Comparison of ENCODE assay signal across 13 cellular contexts in the genomic region with DNA sequence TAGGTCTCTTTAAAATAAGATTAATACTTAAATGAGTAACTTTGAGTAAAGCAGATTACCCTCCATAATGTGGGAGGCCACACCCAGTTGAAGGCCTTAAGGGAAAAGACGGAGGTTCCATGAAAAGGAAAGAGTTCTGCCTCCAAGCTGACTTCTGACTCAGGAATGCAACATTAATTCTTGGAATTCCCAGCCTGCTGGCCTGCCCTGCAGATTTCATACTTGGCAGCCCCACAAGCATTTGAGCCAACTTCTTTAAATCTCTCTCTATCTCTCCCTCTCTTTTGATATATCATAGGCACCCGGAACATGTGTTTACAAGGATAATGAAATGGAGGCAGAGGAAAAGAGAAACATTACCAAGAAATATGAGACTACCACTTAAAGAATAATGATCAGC.
DNase-seq lines count a peak whose midpoint lies in the region; ATAC-seq and TF ChIP-seq lines count a peak whose summit lies in the region.
"Had no signal": no experiment of that assay in that cellular context is flagged by ENCODE, and none has a peak within 500 bp of the region (broad histone marks: within the 10 kb centered on the region; RNA-seq: fewer than 3 reads in every experiment).

No MANE protein-coding gene starts in this region.

- peak; percentile 60 for DNase-seq in GM23338 (ENCODE audit: low spot score)
- peak; percentile 28 for DNase-seq in SK-MEL-5 (ENCODE audit: low read depth, low spot score)
- peak; percentile 86 to 91 for DNase-seq in foreskin fibroblast
- DNase-seq in skeletal muscle cell (ENCODE audit: low read depth): peak; percentile 86
- DNase-seq in activated naive CD4-positive, alpha-beta T cell treated with anti-CD3 and anti-CD28 coated beads for 36 hours: no peak
- no peak for DNase-seq in SHP77 (lab: John Stamatoyannopoulos, UW)
- DNase-seq in right lobe of liver: no peak
- DNase-seq: effector memory CD8-positive, alpha-beta T cell; naive B cell; SHP77 treated with DMSO at 0.1 percent for 48 hours had no signal

- in situ Hi-C loops in SK-MEL-5 (cut with HindIII; ENCODE audit: low pct_unique_long_range_greater_than_20kb, low sequenced_read_pairs): no loop called here

- no peaks in the 10 kb centered on the region for H3K27me3 Mint-ChIP-seq in GM23338 (ENCODE audit: insufficient read depth, low read depth, poor library complexity)
- H3K27me3 Mint-ChIP-seq in activated naive CD4-positive, alpha-beta T cell treated with anti-CD3 and anti-CD28 coated beads for 36 hours (ENCODE audit: low read depth): no peaks in the 10 kb centered on the region
- H3K27me3 Mint-ChIP-seq: effector memory CD8-positive, alpha-beta T cell; naive B cell had no signal

- no peak overlapping the region for H3K27ac Mint-ChIP-seq in GM23338
- H3K27ac Mint-ChIP-seq in activated naive CD4-positive, alpha-beta T cell treated with anti-CD3 and anti-CD28 coated beads for 36 hours: no peak overlapping the region
- H3K27ac Mint-ChIP-seq: effector memory CD8-positive, alpha-beta T cell; naive B cell had no signal

- no peak for TF ChIP-seq CTCF in GM23338 (conservative IDR thresholded peaks at IDR 0.05; ENCODE audit: low read depth in 2 of 2)
- TF ChIP-seq CTCF in foreskin fibroblast (IDR thresholded peaks at IDR 0.05; ENCODE audit: low read depth, low read length): no peak
- no peak for TF ChIP-seq CTCF in right lobe of liver (IDR thresholded peaks at IDR 0.05)

- TF ChIP-seq POLR2A in right lobe of liver (IDR thresholded peaks at IDR 0.05): no peak

- WGBS in right lobe of liver (ENCODE audit: insufficient coverage, low coverage, low lambda C conversion rate, missing lambda C conversion rate): 45% methylated on average over 2 of the region's 2 CpGs

- no peaks in the 10 kb centered on the region for H3K4me1 ChIP-seq in GM23338 (ENCODE audit: insufficient read depth)
- H3K4me1 ChIP-seq in right lobe of liver: no peaks in the 10 kb centered on the region

- intact Hi-C loops in activated naive CD4-positive, alpha-beta T cell treated with anti-CD3 and anti-CD28 coated beads for 36 hours (cut with micrococcal nuclease): no loop called here
- intact Hi-C loops in right lobe of liver (cut with DNase I): no loop called here

- no peak overlapping the region for H3K4me2 ChIP-seq in GM23338
- H3K4me2 ChIP-seq: KMS-11 had no signal

- H3K36me3 ChIP-seq in GM23338 (ENCODE audit: insufficient read depth) (no peaks in the 10 kb centered on the region), right lobe of liver (no peaks in the 10 kb centered on the region)

- H3K79me2 ChIP-seq in GM23338 (replicated peaks; ENCODE audit: insufficient read depth): no peaks in the 10 kb centered on the region

- H3K9me3 ChIP-seq in right lobe of liver: no peaks in the 10 kb centered on the region

- no peak overlapping the region for H3K4me3 Mint-ChIP-seq in GM23338
- no peak overlapping the region for H3K4me3 Mint-ChIP-seq in activated naive CD4-positive, alpha-beta T cell treated with anti-CD3 and anti-CD28 coated beads for 36 hours
- H3K4me3 Mint-ChIP-seq: effector memory CD8-positive, alpha-beta T cell; naive B cell had no signal

- peaks cover 11% of the 10 kb centered on the region; the same call in 2 of the 3 replicates for H3K4me1 Mint-ChIP-seq in GM23338
- no peaks in the 10 kb centered on the region for H3K4me1 Mint-ChIP-seq in activated naive CD4-positive, alpha-beta T cell treated with anti-CD3 and anti-CD28 coated beads for 36 hours (ENCODE audit: low read depth)
- H3K4me1 Mint-ChIP-seq: naive B cell had no signal

- H3K9me2 ChIP-seq in GM23338 (ENCODE audit: insufficient read depth): 0 out of 2 replicates have a peak, but pooled peaks cover 5% of the 10 kb centered on the region

- no peak overlapping the region for H2AFZ ChIP-seq in GM23338

- CTCF ChIA-PET in activated naive CD4-positive, alpha-beta T cell treated with anti-CD3 and anti-CD28 coated beads for 36 hours (lab: Charles Lee): no interaction called here

- no peaks in the 10 kb centered on the region for H4K20me1 ChIP-seq in GM23338 (replicated peaks; ENCODE audit: insufficient read depth)

- no peaks in the 10 kb centered on the region; the same call in 2 of the 3 replicates for H3K36me3 Mint-ChIP-seq in GM23338 (ENCODE audit: low read depth)
- no peaks in the 10 kb centered on the region for H3K36me3 Mint-ChIP-seq in activated naive CD4-positive, alpha-beta T cell treated with anti-CD3 and anti-CD28 coated beads for 36 hours (ENCODE audit: low read depth)
- H3K36me3 Mint-ChIP-seq: naive B cell had no signal

- H3K4me3 ChIP-seq in GM23338: no peak overlapping the region
- no peak overlapping the region for H3K4me3 ChIP-seq in foreskin fibroblast (ENCODE audit: low read depth in 1 of 2, low read length in 2 of 2)
- no peak overlapping the region for H3K4me3 ChIP-seq in skeletal muscle cell (ENCODE audit: low read depth, low read length)
- H3K4me3 ChIP-seq in right lobe of liver: no peak overlapping the region
- H3K4me3 ChIP-seq: GM12878 had no signal

- no peaks in the 10 kb centered on the region for H3K9me3 Mint-ChIP-seq in GM23338
- peaks cover 3% of the 10 kb centered on the region for H3K9me3 Mint-ChIP-seq in activated naive CD4-positive, alpha-beta T cell treated with anti-CD3 and anti-CD28 coated beads for 36 hours
- H3K9me3 Mint-ChIP-seq: effector memory CD8-positive, alpha-beta T cell had no signal

- ATAC-seq in GM23338: no peak; the same call in 2 of the 3 replicates
- ATAC-seq in GM18861 (IDR thresholded peaks at IDR 0.05; ENCODE audit: unreplicated experiment): no peak
- ATAC-seq in right lobe of liver: no peak
- ATAC-seq: effector memory CD8-positive, alpha-beta T cell; GM12878 had no signal

- H3K27me3 ChIP-seq in GM23338 (ENCODE audit: insufficient read depth) (no peaks in the 10 kb centered on the region), right lobe of liver (no peaks in the 10 kb centered on the region)

- H3K27ac ChIP-seq in GM23338 (ENCODE audit: low read depth) (no peak overlapping the region), right lobe of liver (no peak overlapping the region)
- H3K27ac ChIP-seq: KMS-11 had no signal

- no peaks in the 10 kb centered on the region for H3F3A ChIP-seq in GM23338 (replicated peaks; ENCODE audit: low read depth)

TF ChIP-seq in GM23338, 12 proteins besides CTCF, POLR2A, EP300 and RAD21 (continues in another document):
- TF ChIP-seq POLR2AphosphoS5 (IDR thresholded peaks at IDR 0.05; ENCODE audit: low read depth) (no peak), EZH2 (IDR thresholded peaks at IDR 0.05; ENCODE audit: low read depth, unreplicated experiment) (no peak), JUNB (IDR thresholded peaks at IDR 0.05; ENCODE audit: unreplicated experiment) (no peak), ZNF114 (CRISPR knock-in tag; IDR thresholded peaks at IDR 0.05) (no peak), ZNF331 (CRISPR knock-in tag; IDR thresholded peaks at IDR 0.05; ENCODE audit: low read depth) (no peak), CREB1 (CRISPR knock-in tag; IDR thresholded peaks at IDR 0.05; ENCODE audit: low read depth) (no peak), STAT1 (IDR thresholded peaks at IDR 0.05; ENCODE audit: unreplicated experiment) (no peak), EZH2phosphoT487 (IDR thresholded peaks at IDR 0.05; ENCODE audit: unreplicated experiment) (no peak)
- TF ChIP-seq, protein P1, sequence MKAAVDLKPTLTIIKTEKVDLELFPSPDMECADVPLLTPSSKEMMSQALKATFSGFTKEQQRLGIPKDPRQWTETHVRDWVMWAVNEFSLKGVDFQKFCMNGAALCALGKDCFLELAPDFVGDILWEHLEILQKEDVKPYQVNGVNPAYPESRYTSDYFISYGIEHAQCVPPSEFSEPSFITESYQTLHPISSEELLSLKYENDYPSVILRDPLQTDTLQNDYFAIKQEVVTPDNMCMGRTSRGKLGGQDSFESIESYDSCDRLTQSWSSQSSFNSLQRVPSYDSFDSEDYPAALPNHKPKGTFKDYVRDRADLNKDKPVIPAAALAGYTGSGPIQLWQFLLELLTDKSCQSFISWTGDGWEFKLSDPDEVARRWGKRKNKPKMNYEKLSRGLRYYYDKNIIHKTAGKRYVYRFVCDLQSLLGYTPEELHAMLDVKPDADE (IDR thresholded peaks at IDR 0.05): no peak

Comparison
In these comparisons a context has a peak if more than half of its experiments do, and no peak if none do; other contexts are left out.
1. DNase-seq: peak in GM23338 (single experiment), SK-MEL-5 (single experiment), foreskin fibroblast (2 of 2) and skeletal muscle cell (single experiment); none in activated naive CD4-positive, alpha-beta T cell treated with anti-CD3 and anti-CD28 coated beads for 36 hours (single experiment), SHP77 (0 of 2) and right lobe of liver (0 of 3).